Comparison of ENCODE assay signal across 9 cellular contexts in genomic region chr22:37161442-37161841, GRCh38. TPM values are rescaled to one million over a fixed set of nuclear protein-coding genes. Genes with fewer than 3 reads are reported as not detected.
DNase-seq lines count a peak whose midpoint lies in the region; ATAC-seq, FAIRE-seq and TF ChIP-seq lines count a peak whose summit lies in the region.
"Had no signal": no experiment of that assay in that cellular context is flagged by ENCODE, and none has a peak within 500 bp of the region (broad histone marks: within the 10 kb centered on the region; RNA-seq: fewer than 3 reads in every experiment).

No MANE protein-coding gene starts in this region.

- TF ChIP-seq POLR2A in GM12891 (IDR thresholded peaks at IDR 0.05; ENCODE audit: low read depth, low read length) (no peak), breast epithelium (IDR thresholded peaks at IDR 0.05) (no peak)

- intact Hi-C loops in breast epithelium (cut with DNase I; ENCODE audit: low total_unique reads) = no loop called here

- H3K4me3 ChIP-seq in breast epithelium = no peak overlapping the region

- no peaks in the 10 kb centered on the region for H3K36me3 ChIP-seq in breast epithelium

- peaks cover 35% of the 10 kb centered on the region for H3K4me1 Mint-ChIP-seq in activated T-helper 17 cell treated with anti-CD3 and anti-CD28 coated beads, Interleukin-2, amount 50 U/mL, for 72 hours

- no peak for TF ChIP-seq CTCF in breast epithelium (IDR thresholded peaks at IDR 0.05)

- peak; percentile 83 for FAIRE-seq in GM12891 (lab: Jason Lieb, UNC)
- FAIRE-seq: D721Med had no signal

- H3K4me1 ChIP-seq in breast epithelium = no peaks in the 10 kb centered on the region

- no peaks in the 10 kb centered on the region for H3K27me3 ChIP-seq in breast epithelium

- no peaks in the 10 kb centered on the region for H3K27me3 Mint-ChIP-seq in activated T-helper 17 cell treated with anti-CD3 and anti-CD28 coated beads, Interleukin-2, amount 50 U/mL, for 72 hours

- peak; percentile 34 for DNase-seq in A172 (ENCODE audit: low spot score)
- no peak for DNase-seq in GM12891 (ENCODE audit: insufficient read length, low spot score)
- DNase-seq in breast epithelium (ENCODE audit: low spot score in 2 of 2) = no peak
- no peak for DNase-seq in NCI-H1417 treated with DMSO at 0.1 percent for 48 hours (lab: John Stamatoyannopoulos, UW)

- H3K9me3 Mint-ChIP-seq in activated T-helper 17 cell treated with anti-CD3 and anti-CD28 coated beads, Interleukin-2, amount 50 U/mL, for 72 hours = no peaks in the 10 kb centered on the region

- peak overlapping the region; percentile 69 for H3K4me3 Mint-ChIP-seq in activated T-helper 17 cell treated with anti-CD3 and anti-CD28 coated beads, Interleukin-2, amount 50 U/mL, for 72 hours

- peaks cover 13% of the 10 kb centered on the region for H3K36me3 Mint-ChIP-seq in activated T-helper 17 cell treated with anti-CD3 and anti-CD28 coated beads, Interleukin-2, amount 50 U/mL, for 72 hours (ENCODE audit: low read depth)

- H3K27ac ChIP-seq in breast epithelium = no peak overlapping the region

- H3K27ac Mint-ChIP-seq in activated T-helper 17 cell treated with anti-CD3 and anti-CD28 coated beads, Interleukin-2, amount 50 U/mL, for 72 hours = peak overlapping the region; percentile 92

- H3K9me3 ChIP-seq in breast epithelium = no peaks in the 10 kb centered on the region

- peak; percentile 0 for ATAC-seq in activated T-helper 17 cell treated with anti-CD3 and anti-CD28 coated beads, Interleukin-2, amount 50 U/mL, for 72 hours (replicated peaks)
- ATAC-seq in GM19023 (IDR thresholded peaks at IDR 0.05; ENCODE audit: unreplicated experiment) = no peak

TF ChIP-seq in GM12891, 5 proteins besides CTCF, POLR2A, EP300 and RAD21:
- no peak for TF ChIP-seq POU2F2 (IDR thresholded peaks at IDR 0.05; ENCODE audit: low read depth, low read length)
- TF ChIP-seq POLR2AphosphoS5 (IDR thresholded peaks at IDR 0.05; ENCODE audit: low read depth, low read length) = no peak
- no peak for TF ChIP-seq TAF1 (IDR thresholded peaks at IDR 0.05; ENCODE audit: low read depth, low read length)
- TF ChIP-seq SPI1 (IDR thresholded peaks at IDR 0.05; ENCODE audit: low read depth, low read length) = no peak
- no peak for TF ChIP-seq PAX5 (IDR thresholded peaks at IDR 0.05; ENCODE audit: insufficient read depth, low read length, severe bottlenecking)

RNA-seq across cellular contexts. Expression of gene IL2RB, which starts 11.7 kb away (rescaled TPM):
- total RNA-seq in A172 (2014; rRNA removed; shearing (Covaris generic)) = 0.02 TPM in 1 of 2 replicates, not detected in the other
- 44.7 TPM for polyA plus RNA-seq in GM12891 (2012; ENCODE audit: low read depth, missing spikeins)
- 100 to 1,000 TPM; 425 to 498 TPM for total RNA-seq in activated T-helper 17 cell treated with anti-CD3 and anti-CD28 coated beads, Interleukin-2, amount 50 U/mL, for 72 hours
- 1 to 10 TPM in 1 of 3 donors, under 1 TPM in 2; 0.15 to 1.3 (median 0.98) TPM for total RNA-seq in breast epithelium
- total RNA-seq: MCF 10A, osteocyte had no signal

RNA-seq across cellular contexts. Expression of gene C1QTNF6, which starts 26.6 kb away (rescaled TPM):
- 2.1 and 7.7 TPM in 2 replicates for total RNA-seq in A172 (2014; rRNA removed; shearing (Covaris generic))
- polyA plus RNA-seq in GM12891 (2012; ENCODE audit: low read depth, missing spikeins) = 2.6 TPM
- 10 to 100 TPM in 1 of 2 donors, 1 to 10 TPM in 1; 5.0 to 16.3 TPM for total RNA-seq in activated T-helper 17 cell treated with anti-CD3 and anti-CD28 coated beads, Interleukin-2, amount 50 U/mL, for 72 hours
- total RNA-seq in breast epithelium = 1 to 10 TPM; 2.2 to 3.6 (median 3.5) TPM

RNA-seq across cellular contexts. Expression of gene SSTR3, which starts 50.8 kb away (rescaled TPM):
- total RNA-seq in A172 (2014; rRNA removed; shearing (Covaris generic)) = not detected in 2 replicates
- 3.7 TPM for polyA plus RNA-seq in GM12891 (2012; ENCODE audit: low read depth, missing spikeins)
- 10 to 100 TPM in 1 of 2 donors, 1 to 10 TPM in 1; 2.6 to 16.2 TPM for total RNA-seq in activated T-helper 17 cell treated with anti-CD3 and anti-CD28 coated beads, Interleukin-2, amount 50 U/mL, for 72 hours
- total RNA-seq in breast epithelium = not detected
- total RNA-seq: MCF 10A, osteocyte had no signal

RNA-seq across cellular contexts. Expression of gene TMPRSS6, which starts 51.9 kb away (rescaled TPM):
- total RNA-seq in A172 (2014; rRNA removed; shearing (Covaris generic)) = not detected in 2 replicates
- polyA plus RNA-seq in GM12891 (2012; ENCODE audit: low read depth, missing spikeins) = 2.1 TPM
- 100 to 1,000 TPM in 1 of 2 donors, 10 to 100 TPM in 1; 86.6 to 343 TPM for total RNA-seq in activated T-helper 17 cell treated with anti-CD3 and anti-CD28 coated beads, Interleukin-2, amount 50 U/mL, for 72 hours
- total RNA-seq in breast epithelium = under 1 TPM in 1 of 3 donors, not detected in 2; 0.88 TPM
- total RNA-seq: MCF 10A, osteocyte had no signal

Comparison
In these comparisons a context has a peak if more than half of its experiments do, and no peak if none do; other contexts are left out.
1. RNA of gene IL2RB, which starts 11.7 kb away (total RNA-seq): 425 to 498 TPM in activated T-helper 17 cell treated with anti-CD3 and anti-CD28 coated beads, Interleukin-2, amount 50 U/mL, for 72 hours; 0.15 to 1.3 TPM in breast epithelium and 0.02 TPM in A172; every median in the first group is over 100 times any median in the second.